11 cellular contexts compared by ENCODE assay signal in the genomic region with DNA sequence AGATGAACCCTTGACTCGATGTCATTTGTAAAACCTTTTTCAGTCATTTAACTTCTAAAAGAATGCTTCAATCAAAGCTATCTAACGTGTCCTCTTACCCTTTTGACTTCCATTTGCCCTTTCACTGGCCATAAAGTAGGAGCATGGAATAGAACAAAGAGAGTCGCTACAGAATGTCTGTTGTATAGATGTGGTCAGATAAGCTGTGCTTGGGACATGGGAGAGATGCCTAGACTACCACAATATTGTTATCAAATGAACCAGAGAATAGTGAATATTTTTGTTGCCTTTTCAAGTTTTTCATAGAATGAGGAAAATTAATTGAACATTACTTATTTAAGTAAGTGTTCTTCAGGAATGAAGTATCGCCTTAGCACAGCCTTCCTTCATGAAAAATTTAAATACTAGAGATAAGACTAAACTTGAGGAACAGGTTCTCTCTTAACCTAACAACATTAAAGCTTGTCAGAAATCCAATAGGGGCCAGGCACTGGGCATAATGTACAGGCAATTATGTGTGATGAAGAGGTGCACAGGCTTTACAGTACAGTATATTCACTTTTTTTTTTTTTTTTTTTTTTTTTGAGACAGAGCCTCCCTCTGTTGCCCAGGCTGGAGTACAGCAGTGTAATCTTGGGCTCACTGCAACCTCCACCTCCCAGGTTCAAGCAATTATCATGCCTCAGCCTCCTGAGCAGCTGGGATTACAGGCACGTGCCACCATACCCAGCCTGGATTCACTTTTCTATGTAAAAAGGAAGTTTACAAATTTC. TPM values are rescaled to one million over a fixed set of nuclear protein-coding genes. Genes with fewer than 3 reads are reported as not detected.
DNase-seq lines count a peak whose midpoint lies in the region; ATAC-seq and TF ChIP-seq lines count a peak whose summit lies in the region.
"Had no signal": no experiment of that assay in that cellular context is flagged by ENCODE, and none has a peak within 500 bp of the region (broad histone marks: within the 10 kb centered on the region; RNA-seq: fewer than 3 reads in every experiment).

No MANE protein-coding gene starts in this region.

- H3K9me3 ChIP-seq in skeletal muscle satellite cell (replicated peaks; ENCODE audit: low read length) = no peaks in the 10 kb centered on the region
- H3K9me3 ChIP-seq: adrenal gland had no signal

- H3K27me3 ChIP-seq in skeletal muscle satellite cell (ENCODE audit: control insufficient read depth, insufficient read depth, low read length) = no peaks in the 10 kb centered on the region
- H3K27me3 ChIP-seq: adrenal gland had no signal

- no peak for ATAC-seq in GM18517 (IDR thresholded peaks at IDR 0.05; ENCODE audit: unreplicated experiment)

- TF ChIP-seq CTCF in epithelial cell of proximal tubule (conservative IDR thresholded peaks at IDR 0.05; ENCODE audit: low read depth, low read length) = peak; percentile 18

- H3K4me3 ChIP-seq in epithelial cell of proximal tubule (ENCODE audit: low read depth, low read length) = no peak overlapping the region
- no peak overlapping the region for H3K4me3 ChIP-seq in skeletal muscle satellite cell (ENCODE audit: low read length)
- H3K4me3 ChIP-seq: adrenal gland had no signal

- H3K9ac ChIP-seq in skeletal muscle satellite cell (ENCODE audit: low read depth, low read length) = no peak overlapping the region

- in situ Hi-C loops in SK-MEL-5 (cut with HindIII; ENCODE audit: low pct_unique_long_range_greater_than_20kb, low sequenced_read_pairs) = no loop called here

- H3K36me3 ChIP-seq in skeletal muscle satellite cell (ENCODE audit: insufficient read depth, low read length) = peaks cover 20% of the 10 kb centered on the region
- H3K36me3 ChIP-seq: adrenal gland had no signal

- peak; percentile 19 for DNase-seq in NCI-H2227 (lab: John Stamatoyannopoulos, UW; ENCODE audit: unreplicated experiment)
- no peak for DNase-seq in NCI-H2227 treated with DMSO at 0.1 percent for 48 hours (lab: John Stamatoyannopoulos, UW)
- DNase-seq in SK-MEL-5 (ENCODE audit: low read depth, low spot score) = peak; percentile 40
- no peak for DNase-seq in epithelial cell of proximal tubule (ENCODE audit: low read depth)
- DNase-seq in NCI-H1694 (lab: John Stamatoyannopoulos, UW) = no peak
- DNase-seq in GDM1 (lab: John Stamatoyannopoulos, UW) = no peak
- DNase-seq: adrenal gland; RPMI8226; stimulated activated CD4-positive, alpha-beta T cell treated with anti-CD3 and anti-CD28 coated beads, Interleukin-4, amount 100 ng/mL, for 1 hour had no signal

- peak overlapping the region; percentile 9 for H3K4me2 ChIP-seq in skeletal muscle satellite cell (ENCODE audit: low read length)

- H3K4me1 ChIP-seq in skeletal muscle satellite cell (ENCODE audit: control insufficient read depth, insufficient read depth, low read length) = peaks cover 64% of the 10 kb centered on the region

RNA-seq across cellular contexts. Expression of a gene that starts 7.5 kb away (rescaled TPM):
- 37.3 and 47.6 TPM in 2 replicates for total RNA-seq in SK-MEL-5 (2014; rRNA removed; shearing (Covaris generic))
- 17.7 and 27.3 TPM in 2 replicates for polyA plus RNA-seq in SK-MEL-5 (2015; cell fraction: cytosol; rRNA removed)
- polyA plus RNA-seq in SK-MEL-5 (2015; cell fraction: nucleus; rRNA removed) = 36.4 and 63.9 TPM in 2 replicates
- total RNA-seq in epithelial cell of proximal tubule = 19.8 and 46.4 TPM in 2 replicates
- 55.9 and 67.9 TPM in 2 replicates for total RNA-seq in skeletal muscle satellite cell (2012; rRNA removed)

Comparison
In these comparisons a context has a peak if more than half of its experiments do, and no peak if none do; other contexts are left out.
1. DNase-seq: peak in NCI-H2227 (single experiment) and SK-MEL-5 (single experiment); none in NCI-H2227 treated with DMSO at 0.1 percent for 48 hours (single experiment), epithelial cell of proximal tubule (single experiment), NCI-H1694 (single experiment) and GDM1 (single experiment).